Comparison of ENCODE assay signal across 13 cellular contexts in genomic region chr1:30125024-30125423, GRCh38.
A peak's percentile ranks its signal among the peaks of the same experiment; 100 is the strongest.
DNase-seq lines count a peak whose midpoint lies in the region; ATAC-seq and TF ChIP-seq lines count a peak whose summit lies in the region.
"Had no signal": no experiment of that assay in that cellular context is flagged by ENCODE, and none has a peak within 500 bp of the region (broad histone marks: within the 10 kb centered on the region; RNA-seq: fewer than 3 reads in every experiment).

No MANE protein-coding gene starts in this region.

- no peaks in the 10 kb centered on the region for H4K20me1 ChIP-seq in BLaER1 treated with 17β-estradiol and CSF1 and Interleukin-3, amounts not matched to agents 10 nM and 100 nM
- no peaks in the 10 kb centered on the region for H4K20me1 ChIP-seq in neural progenitor cell (ENCODE audit: low read depth)
- H4K20me1 ChIP-seq: BLaER1 had no signal

- peaks cover 8% of the 10 kb centered on the region for H3K27me3 Mint-ChIP-seq in neural progenitor cell (ENCODE audit: insufficient read depth, low read depth)

- H3F3A ChIP-seq in neural progenitor cell (ENCODE audit: low read depth), result no peaks in the 10 kb centered on the region

- TF ChIP-seq CTCF in neural progenitor cell (IDR thresholded peaks at IDR 0.05), result no peak

- no peak overlapping the region for H3K9ac ChIP-seq in BLaER1 treated with 17β-estradiol and CSF1 and Interleukin-3, amounts not matched to agents 10 nM and 100 nM
- no peak overlapping the region for H3K9ac ChIP-seq in neural progenitor cell
- H3K9ac ChIP-seq: BLaER1 had no signal

- H3K9me3 ChIP-seq in BLaER1 treated with 17β-estradiol and CSF1 and Interleukin-3, amounts not matched to agents 10 nM and 100 nM (replicated peaks in 1 of 11), result peaks cover 0 to 29% (median 0%) of the 10 kb centered on the region in 11 experiments; a peak in 6 of 22 replicates
- no peaks in the 10 kb centered on the region for H3K9me3 ChIP-seq in neural progenitor cell (ENCODE audit: low read depth)
- H3K9me3 ChIP-seq: BLaER1 had no signal

- H3K4me3 Mint-ChIP-seq in neural progenitor cell, result no peak overlapping the region
- H3K4me3 Mint-ChIP-seq: CD8-positive, alpha-beta T cell; H9 had no signal

- H3K27ac ChIP-seq in BLaER1 treated with 17β-estradiol and CSF1 and Interleukin-3, amounts not matched to agents 10 nM and 100 nM, result peak overlapping the region in 2 of 11 experiments; percentile 13 to 26; a peak in 2 of 22 replicates
- H3K27ac ChIP-seq in angular gyrus (ENCODE audit: low read depth, low read length) (peak overlapping the region; percentile 64), cingulate gyrus (ENCODE audit: low read depth, low read length) (peak overlapping the region; percentile 3), temporal lobe (ENCODE audit: low read depth, low read length) (peak overlapping the region; percentile 14), neural progenitor cell (no peak overlapping the region)
- H3K27ac ChIP-seq: BLaER1 had no signal

- H3K36me3 ChIP-seq in BLaER1 treated with 17β-estradiol and CSF1 and Interleukin-3, amounts not matched to agents 10 nM and 100 nM, result 0 out of 22 replicates have a peak, but pooled peaks cover 0 to 3% (median 0%) of the 10 kb centered on the region in 11 experiments
- H3K36me3 ChIP-seq in neural progenitor cell, result no peaks in the 10 kb centered on the region
- H3K36me3 ChIP-seq: BLaER1 had no signal

- H3K4me3 ChIP-seq in BLaER1 treated with 17β-estradiol and CSF1 and Interleukin-3, amounts not matched to agents 10 nM and 100 nM, result no peak overlapping the region
- H3K4me3 ChIP-seq in neural progenitor cell, result no peak overlapping the region
- H3K4me3 ChIP-seq: BLaER1 had no signal

- no peak overlapping the region for H3K27ac Mint-ChIP-seq in neural progenitor cell
- H3K27ac Mint-ChIP-seq: CD8-positive, alpha-beta T cell; H9 had no signal

- no peak for ATAC-seq in HG03457 (IDR thresholded peaks at IDR 0.05; ENCODE audit: unreplicated experiment)
- ATAC-seq: CD8-positive, alpha-beta T cell had no signal

- no peaks in the 10 kb centered on the region for H3K9me3 Mint-ChIP-seq in neural progenitor cell
- H3K9me3 Mint-ChIP-seq: CD8-positive, alpha-beta T cell; H9 had no signal

- H3K4me2 ChIP-seq in BLaER1 treated with 17β-estradiol and CSF1 and Interleukin-3, amounts not matched to agents 10 nM and 100 nM, result peak overlapping the region in 10 of 11 experiments; percentile 2 to 82 (median 66); a peak in 18 of 22 replicates
- no peak overlapping the region for H3K4me2 ChIP-seq in neural progenitor cell
- H3K4me2 ChIP-seq: BLaER1 had no signal

- H3K4me1 ChIP-seq in BLaER1 treated with 17β-estradiol and CSF1 and Interleukin-3, amounts not matched to agents 10 nM and 100 nM, result peaks cover 17 to 99% (median 54%) of the 10 kb centered on the region in 10 experiments
- H3K4me1 ChIP-seq in neural progenitor cell, result no peaks in the 10 kb centered on the region

- DNase-seq in neural progenitor cell (ENCODE audit: low spot score) (no peak), NCI-H128 (lab: John Stamatoyannopoulos, UW; ENCODE audit: unreplicated experiment) (no peak)
- DNase-seq: Calu3; CD8-positive, alpha-beta T cell; DMS79 treated with DMSO at 0.1 percent for 48 hours; GF-D8; H9 had no signal

- peaks cover 3% of the 10 kb centered on the region for H3K4me1 Mint-ChIP-seq in neural progenitor cell

- H3K36me3 Mint-ChIP-seq in neural progenitor cell, result no peaks in the 10 kb centered on the region
- H3K36me3 Mint-ChIP-seq: CD8-positive, alpha-beta T cell had no signal

- H3K27me3 ChIP-seq in BLaER1 treated with 17β-estradiol and CSF1 and Interleukin-3, amounts not matched to agents 10 nM and 100 nM, result no peaks in the 10 kb centered on the region
- no peaks in the 10 kb centered on the region for H3K27me3 ChIP-seq in neural progenitor cell
- H3K27me3 ChIP-seq: BLaER1 had no signal

- no peak overlapping the region for H2AFZ ChIP-seq in neural progenitor cell (replicated peaks)

- H3K79me2 ChIP-seq in neural progenitor cell (ENCODE audit: low read depth), result no peaks in the 10 kb centered on the region
